ENCODE assay signal across 1 cellular context in the genomic region with DNA sequence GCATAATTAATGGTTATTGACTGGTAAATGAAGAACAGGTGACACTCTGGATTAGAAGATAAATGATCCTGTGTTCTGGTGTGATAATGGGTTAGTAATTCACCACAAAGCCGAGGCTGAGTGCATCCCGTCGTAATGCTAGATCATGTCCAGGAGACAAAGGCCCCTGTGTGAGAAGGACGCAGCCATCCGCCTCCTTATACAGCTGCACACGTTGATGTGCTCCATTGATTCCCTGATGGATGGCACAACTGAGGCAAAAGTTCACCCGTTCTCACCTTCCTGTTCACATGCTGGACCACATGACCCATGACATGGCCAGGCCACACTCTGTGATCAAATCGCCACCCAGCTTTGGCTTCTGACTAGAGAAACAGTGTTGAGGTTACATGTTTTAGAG.
TF ChIP-seq lines count a peak whose summit lies in the region.

No MANE protein-coding gene starts in this region.

TF ChIP-seq in endothelial cell of umbilical vein, 7 proteins besides CTCF, POLR2A, EP300 and RAD21 (continued from another document):
- TF ChIP-seq, protein P1, sequence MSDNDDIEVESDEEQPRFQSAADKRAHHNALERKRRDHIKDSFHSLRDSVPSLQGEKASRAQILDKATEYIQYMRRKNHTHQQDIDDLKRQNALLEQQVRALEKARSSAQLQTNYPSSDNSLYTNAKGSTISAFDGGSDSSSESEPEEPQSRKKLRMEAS (IDR thresholded peaks at IDR 0.05; ENCODE audit: insufficient read depth, insufficient read length), result no peak
- TF ChIP-seq POLR2AphosphoS5 (IDR thresholded peaks at IDR 0.05; ENCODE audit: insufficient read depth, low read depth, low read length), result no peak
- TF ChIP-seq MYC (IDR thresholded peaks at IDR 0.05; ENCODE audit: low read depth, low read length), result no peak
- no peak for TF ChIP-seq GATA2 (IDR thresholded peaks at IDR 0.05; ENCODE audit: insufficient read depth, insufficient read length, low read depth, low read length)
- TF ChIP-seq JUN (IDR thresholded peaks at IDR 0.05; ENCODE audit: borderline replicate concordance, insufficient read depth, insufficient read length, low read depth), result no peak
- TF ChIP-seq FOS (IDR thresholded peaks at IDR 0.05; ENCODE audit: borderline replicate concordance, insufficient read depth, low read length), result no peak
